In the genomic region with DNA sequence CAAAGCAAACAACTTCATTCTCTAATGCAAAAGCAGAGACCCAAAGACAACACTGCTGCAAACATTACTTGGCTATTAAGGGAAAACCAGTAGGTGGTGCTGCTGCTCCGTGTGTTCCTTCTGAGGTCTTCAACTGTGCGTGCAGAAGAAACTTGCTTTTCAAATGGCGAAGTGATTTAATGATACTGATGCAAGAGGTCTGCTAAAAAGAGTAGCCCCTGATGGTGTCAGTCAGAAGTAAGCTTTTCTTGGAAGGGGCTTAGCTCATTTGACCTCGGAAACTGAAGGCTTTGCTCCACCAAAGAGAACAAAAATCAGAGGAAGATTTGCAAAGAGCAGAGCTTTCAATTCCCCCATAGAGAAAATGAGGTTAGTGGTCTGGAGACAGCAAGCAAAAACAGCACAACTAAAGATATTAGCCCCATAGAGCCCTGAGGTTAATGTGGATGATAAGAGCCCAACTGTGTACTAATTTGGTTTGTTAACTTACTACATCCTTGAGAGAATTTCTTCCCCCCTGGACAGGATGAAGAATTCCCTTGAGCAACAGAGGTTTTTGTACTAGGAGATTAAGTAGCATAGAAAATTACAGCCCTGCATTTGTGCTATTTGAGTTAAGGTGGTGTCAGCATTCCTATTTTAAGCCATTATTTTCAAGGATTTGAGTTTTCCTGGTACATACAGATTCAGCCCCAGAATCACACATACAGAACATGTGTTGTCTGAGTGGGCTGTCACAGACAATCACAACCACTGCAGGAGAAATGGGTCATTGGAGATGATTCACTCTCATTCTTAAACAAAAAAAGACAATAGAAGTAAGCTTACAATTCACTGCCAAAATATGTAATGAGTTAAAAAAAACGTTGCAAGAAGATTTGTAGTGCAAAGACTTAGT, we compare ENCODE assay signal across 7 cellular contexts.
DNase-seq lines count a peak whose midpoint lies in the region; TF ChIP-seq lines count a peak whose summit lies in the region.

No MANE protein-coding gene starts in this region.

- H4K20me1 ChIP-seq in H9 (ENCODE audit: control insufficient read depth, insufficient read depth, insufficient read length) = no peaks in the 10 kb centered on the region

- 0 out of 2 replicates have a peak, but pooled peaks cover 2% of the 10 kb centered on the region for H3K4me1 ChIP-seq in H9 (ENCODE audit: insufficient read depth, low read length)

- H2AK5ac ChIP-seq in H9 (ENCODE audit: insufficient read length, low read length) = no peak overlapping the region

- peak; percentile 17 for DNase-seq in GM10266 (ENCODE audit: extremely low spot score)
- DNase-seq in H9 = peak; percentile 79
- DNase-seq in NAMALWA (ENCODE audit: low spot score) = peak; percentile 78
- DNase-seq in SKM-1 (lab: John Stamatoyannopoulos, UW; ENCODE audit: unreplicated experiment) = peak; percentile 61
- peak; percentile 74 for DNase-seq in iris pigment epithelial cell (ENCODE audit: low read depth)
- peak; percentile 11 to 42 (median 25) for DNase-seq in stimulated activated CD4-positive, alpha-beta T cell treated with anti-CD3 and anti-CD28 coated beads, Interleukin-1b, Interleukin-23, amount 100 ng/mL, for 24 hours (ENCODE audit: low read depth in 4 of 4, low spot score in 1 of 4)

- H3K23me2 ChIP-seq in H9 (ENCODE audit: insufficient read length, low read depth, low read length, poor library complexity, severe bottlenecking) = no peaks in the 10 kb centered on the region

- no peak overlapping the region for H4K5ac ChIP-seq in H9 (ENCODE audit: insufficient read length, low read depth, low read length)

- no peaks in the 10 kb centered on the region for H3K79me2 ChIP-seq in H9 (ENCODE audit: insufficient read depth, low read length)

- no CpG with 5 or more reads among the region's 5 CpGs for WGBS in H9 (ENCODE audit: extremely low coverage, insufficient read length, low lambda C conversion rate)

- TF ChIP-seq CTCF in GM10266 (IDR thresholded peaks at IDR 0.05; ENCODE audit: control insufficient read depth, insufficient read depth, low read depth, missing control alignments) = peak; percentile 78
- TF ChIP-seq CTCF in H9 (conservative IDR thresholded peaks at IDR 0.05) = peak; percentile 93
- peak; percentile 94 to 95 for TF ChIP-seq CTCF in brain (conservative IDR thresholded peaks at IDR 0.05)

- no peak overlapping the region for H2BK5ac ChIP-seq in H9 (ENCODE audit: insufficient read length, low read length)

- no peak overlapping the region for H4K8ac ChIP-seq in H9 (replicated peaks; ENCODE audit: insufficient read length, low read depth, low read length)

- H3K79me1 ChIP-seq in H9 (ENCODE audit: insufficient read depth, low read depth, low read length, poor library complexity, severe bottlenecking) = no peaks in the 10 kb centered on the region

- H2BK20ac ChIP-seq in H9 (ENCODE audit: low read depth, low read length, poor library complexity, severe bottlenecking) = no peak overlapping the region

- no peak overlapping the region for H3T11ph ChIP-seq in H9 (ENCODE audit: low read length)

- H3K36me3 Mint-ChIP-seq in H9 (ENCODE audit: insufficient read depth in 1 of 3, low read depth in 3 of 3) (no peaks in the 10 kb centered on the region), brain (no peaks in the 10 kb centered on the region)

- no peak overlapping the region for H3K23ac ChIP-seq in H9 (ENCODE audit: insufficient read length, low read depth, low read length)

- H3K4me2 ChIP-seq in H9 (ENCODE audit: insufficient read depth, insufficient read length, low read length) = no peak overlapping the region

- H3K9me3 Mint-ChIP-seq in H9 = peaks cover 0 to 5% of the 10 kb centered on the region in 2 experiments; a peak in 1 of 5 replicates
- H3K9me3 Mint-ChIP-seq in brain = no peaks in the 10 kb centered on the region

- peak overlapping the region in 1 of 3 experiments; percentile 35; a peak in 2 of 7 replicates for H3K27ac Mint-ChIP-seq in H9
- H3K27ac Mint-ChIP-seq in brain = peak overlapping the region in 4 of 5 experiments; percentile 49 to 92 (median 80)

- H3K4me1 Mint-ChIP-seq in H9 (peaks cover 26 to 32% of the 10 kb centered on the region in 2 experiments), brain (peaks cover 21% of the 10 kb centered on the region)

- H4K91ac ChIP-seq in H9 (ENCODE audit: insufficient read length, low read depth, low read length) = no peak overlapping the region

- H3K27ac ChIP-seq in H9 (ENCODE audit: insufficient read length, low read depth, low read length) = no peak overlapping the region

- H3K27me3 Mint-ChIP-seq in H9 (ENCODE audit: low read depth) = no peaks in the 10 kb centered on the region
- peaks cover 3% of the 10 kb centered on the region for H3K27me3 Mint-ChIP-seq in brain

- H3K4me3 Mint-ChIP-seq in H9 (no peak overlapping the region), brain (peak overlapping the region; percentile 51 to 79 (median 68))

- no peak overlapping the region for H3K56ac ChIP-seq in H9 (ENCODE audit: insufficient read length, low read depth, low read length)

- H2BK120ac ChIP-seq in H9 (ENCODE audit: low read depth, low read length, poor library complexity, severe bottlenecking) = no peak overlapping the region

- no peak overlapping the region for H3K18ac ChIP-seq in H9 (ENCODE audit: insufficient read length, low read depth, low read length)

- no peaks in the 10 kb centered on the region for H3K9me3 ChIP-seq in H9 (ENCODE audit: control insufficient read depth, low read depth, low read length)

- no peak overlapping the region for H2BK12ac ChIP-seq in H9 (ENCODE audit: insufficient read length, low read depth, low read length)

- H2BK15ac ChIP-seq in H9 (ENCODE audit: low read depth, low read length) = no peak overlapping the region

- H3K14ac ChIP-seq in H9 (ENCODE audit: insufficient read depth, low read length) = no peak overlapping the region

- H3K4ac ChIP-seq in H9 (ENCODE audit: low read depth, low read length) = no peak overlapping the region

- no peak overlapping the region for H3K9ac ChIP-seq in H9 (ENCODE audit: extremely low read depth, insufficient read length, low read length)

- H2AFZ ChIP-seq in H9 (ENCODE audit: low read length) = no peak overlapping the region

- H3K27me3 ChIP-seq in H9 (ENCODE audit: insufficient read depth, low read length) = no peaks in the 10 kb centered on the region

Comparison
In these comparisons a context has a peak if more than half of its experiments do, and no peak if none do; other contexts are left out.
1. DNase-seq: peak in every context shown above with its lines; median percentile 79 in H9; 78 in NAMALWA; 74 in iris pigment epithelial cell; 61 in SKM-1; 25 in stimulated activated CD4-positive, alpha-beta T cell treated with anti-CD3 and anti-CD28 coated beads, Interleukin-1b, Interleukin-23, amount 100 ng/mL, for 24 hours; 17 in GM10266.
2. H3K4me3 Mint-ChIP-seq: peak in brain (5 of 5); none in H9 (0 of 2).
3. Peak in every context shown above with its lines, with median percentiles within 50 percentile points of each other: CTCF ChIP-seq.